In the genomic region with DNA sequence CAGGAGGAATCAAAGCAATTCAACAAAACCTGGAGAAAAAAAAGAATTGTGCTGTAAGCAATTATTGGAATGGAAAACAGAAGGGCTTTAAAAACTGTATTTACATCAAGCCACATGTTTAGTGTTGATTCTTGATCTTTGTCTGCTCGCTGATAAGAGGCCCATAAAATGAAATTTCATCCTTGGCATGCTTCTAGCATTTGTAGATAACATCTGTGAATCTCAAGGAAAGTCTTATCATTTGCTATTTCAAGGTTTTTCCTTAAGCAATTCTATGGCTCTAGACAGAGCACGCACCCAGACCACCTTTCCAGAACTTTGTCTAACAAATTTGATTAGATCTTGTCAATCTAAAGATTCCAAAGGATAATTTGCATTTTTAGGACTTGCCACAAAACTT, we compare ENCODE assay signal across 1 cellular context.
A peak's percentile ranks its signal among the peaks of the same experiment; 100 is the strongest.
TF ChIP-seq lines count a peak whose summit lies in the region.

No MANE protein-coding gene starts in this region.

TF ChIP-seq in HEK293, 187 proteins besides CTCF, POLR2A, EP300 and RAD21 (continued from another document):
- TF ChIP-seq, protein P1, sequence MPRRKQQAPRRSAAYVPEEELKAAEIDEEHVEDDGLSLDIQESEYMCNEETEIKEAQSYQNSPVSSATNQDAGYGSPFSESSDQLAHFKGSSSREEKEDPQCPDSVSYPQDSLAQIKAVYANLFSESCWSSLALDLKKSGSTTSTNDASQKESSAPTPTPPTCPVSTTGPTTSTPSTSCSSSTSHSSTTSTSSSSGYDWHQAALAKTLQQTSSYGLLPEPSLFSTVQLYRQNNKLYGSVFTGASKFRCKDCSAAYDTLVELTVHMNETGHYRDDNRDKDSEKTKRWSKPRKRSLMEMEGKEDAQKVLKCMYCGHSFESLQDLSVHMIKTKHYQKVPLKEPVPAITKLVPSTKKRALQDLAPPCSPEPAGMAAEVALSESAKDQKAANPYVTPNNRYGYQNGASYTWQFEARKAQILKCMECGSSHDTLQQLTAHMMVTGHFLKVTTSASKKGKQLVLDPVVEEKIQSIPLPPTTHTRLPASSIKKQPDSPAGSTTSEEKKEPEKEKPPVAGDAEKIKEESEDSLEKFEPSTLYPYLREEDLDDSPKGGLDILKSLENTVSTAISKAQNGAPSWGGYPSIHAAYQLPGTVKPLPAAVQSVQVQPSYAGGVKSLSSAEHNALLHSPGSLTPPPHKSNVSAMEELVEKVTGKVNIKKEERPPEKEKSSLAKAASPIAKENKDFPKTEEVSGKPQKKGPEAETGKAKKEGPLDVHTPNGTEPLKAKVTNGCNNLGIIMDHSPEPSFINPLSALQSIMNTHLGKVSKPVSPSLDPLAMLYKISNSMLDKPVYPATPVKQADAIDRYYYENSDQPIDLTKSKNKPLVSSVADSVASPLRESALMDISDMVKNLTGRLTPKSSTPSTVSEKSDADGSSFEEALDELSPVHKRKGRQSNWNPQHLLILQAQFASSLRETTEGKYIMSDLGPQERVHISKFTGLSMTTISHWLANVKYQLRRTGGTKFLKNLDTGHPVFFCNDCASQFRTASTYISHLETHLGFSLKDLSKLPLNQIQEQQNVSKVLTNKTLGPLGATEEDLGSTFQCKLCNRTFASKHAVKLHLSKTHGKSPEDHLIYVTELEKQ (tag by site-specific recombination; IDR thresholded peaks at IDR 0.05; ENCODE audit: borderline replicate concordance) = peak; percentile 15; the same call in 1 of the 2 replicates
- TF ChIP-seq ZNF843 (tag by site-specific recombination; IDR thresholded peaks at IDR 0.05) (peak; percentile 89), TCF7L2 (IDR thresholded peaks at IDR 0.05; ENCODE audit: borderline replicate concordance, low read depth, low read length) (peak; percentile 84), ZBTB49 (tag by site-specific recombination; IDR thresholded peaks at IDR 0.05; ENCODE audit: low read depth) (no peak), SP2 (tag by site-specific recombination; IDR thresholded peaks at IDR 0.05) (no peak), ZNF366 (tag by site-specific recombination; conservative IDR thresholded peaks at IDR 0.05) (peak; percentile 52; the same call in 1 of the 2 replicates), BCL6B (tag by site-specific recombination; IDR thresholded peaks at IDR 0.05) (peak; percentile 71), KLF9 (tag by site-specific recombination; IDR thresholded peaks at IDR 0.05; ENCODE audit: low read depth) (no peak), SP7 (tag by site-specific recombination; IDR thresholded peaks at IDR 0.05) (peak; percentile 75), MYNN (tag by site-specific recombination; IDR thresholded peaks at IDR 0.05; ENCODE audit: borderline replicate concordance) (no peak), ZNF560 (tag by site-specific recombination; IDR thresholded peaks at IDR 0.05; ENCODE audit: borderline replicate concordance) (no peak)
- TF ChIP-seq, protein P2, sequence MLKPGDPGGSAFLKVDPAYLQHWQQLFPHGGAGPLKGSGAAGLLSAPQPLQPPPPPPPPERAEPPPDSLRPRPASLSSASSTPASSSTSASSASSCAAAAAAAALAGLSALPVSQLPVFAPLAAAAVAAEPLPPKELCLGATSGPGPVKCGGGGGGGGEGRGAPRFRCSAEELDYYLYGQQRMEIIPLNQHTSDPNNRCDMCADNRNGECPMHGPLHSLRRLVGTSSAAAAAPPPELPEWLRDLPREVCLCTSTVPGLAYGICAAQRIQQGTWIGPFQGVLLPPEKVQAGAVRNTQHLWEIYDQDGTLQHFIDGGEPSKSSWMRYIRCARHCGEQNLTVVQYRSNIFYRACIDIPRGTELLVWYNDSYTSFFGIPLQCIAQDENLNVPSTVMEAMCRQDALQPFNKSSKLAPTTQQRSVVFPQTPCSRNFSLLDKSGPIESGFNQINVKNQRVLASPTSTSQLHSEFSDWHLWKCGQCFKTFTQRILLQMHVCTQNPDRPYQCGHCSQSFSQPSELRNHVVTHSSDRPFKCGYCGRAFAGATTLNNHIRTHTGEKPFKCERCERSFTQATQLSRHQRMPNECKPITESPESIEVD (tag by site-specific recombination; IDR thresholded peaks at IDR 0.05) = peak; percentile 94
